ENCODE assay signal across 18 cellular contexts in genomic region chr4:173469622-173470021, GRCh38.
DNase-seq lines count a peak whose midpoint lies in the region; ATAC-seq and TF ChIP-seq lines count a peak whose summit lies in the region.
"Had no signal": no experiment of that assay in that cellular context is flagged by ENCODE, and none has a peak within 500 bp of the region (broad histone marks: within the 10 kb centered on the region; RNA-seq: fewer than 3 reads in every experiment).

No MANE protein-coding gene starts in this region.

- H2BK120ac ChIP-seq in trophoblast cell (ENCODE audit: insufficient read depth, low read length, poor library complexity): no peak overlapping the region

- no peaks in the 10 kb centered on the region for H3K79me2 ChIP-seq in trophoblast cell (ENCODE audit: control insufficient read depth, insufficient read depth, low read length, poor library complexity)

- H3K4me1 ChIP-seq in trophoblast cell (ENCODE audit: control insufficient read depth in 1 of 2, insufficient read depth in 2 of 2, low read length in 2 of 2): no peaks in the 10 kb centered on the region
- peaks cover 0 to 4% of the 10 kb centered on the region in 2 donors for H3K4me1 ChIP-seq in gastrocnemius medialis
- H3K4me1 ChIP-seq: BLaER1, Caco-2 had no signal

- H3K4me1 Mint-ChIP-seq in activated CD4-positive, alpha-beta T cell treated with anti-CD3 and anti-CD28 coated beads, Interleukin-2, amount 10 ng/mL, durations not matched to agents 24 days and 14 days: no peaks in the 10 kb centered on the region
- no peaks in the 10 kb centered on the region for H3K4me1 Mint-ChIP-seq in activated CD4-positive, alpha-beta T cell treated with anti-CD3 and anti-CD28 coated beads, Interleukin-2, amount 10 ng/mL, durations not matched to agents 7 days and 5 days
- H3K4me1 Mint-ChIP-seq: B cell; CD4-positive, CD25-positive, alpha-beta regulatory T cell had no signal

- H4K91ac ChIP-seq in trophoblast cell (ENCODE audit: low read depth, low read length): no peak overlapping the region

- no peaks in the 10 kb centered on the region for H3K36me3 Mint-ChIP-seq in activated CD4-positive, alpha-beta T cell treated with anti-CD3 and anti-CD28 coated beads, Interleukin-2, amount 10 ng/mL, durations not matched to agents 24 days and 14 days (ENCODE audit: low read depth)
- H3K36me3 Mint-ChIP-seq in activated CD4-positive, alpha-beta T cell treated with anti-CD3 and anti-CD28 coated beads, Interleukin-2, amount 10 ng/mL, durations not matched to agents 7 days and 5 days (ENCODE audit: low read depth): no peaks in the 10 kb centered on the region
- H3K36me3 Mint-ChIP-seq: CD4-positive, CD25-positive, alpha-beta regulatory T cell; CD8-positive, alpha-beta T cell had no signal

- intact Hi-C loops in activated CD4-positive, alpha-beta T cell treated with anti-CD3 and anti-CD28 coated beads, Interleukin-2, amount 10 ng/mL, durations not matched to agents 24 days and 14 days (cut with micrococcal nuclease): no loop called here
- intact Hi-C loops in gastrocnemius medialis (cut with DNase I; ENCODE audit: low total_unique reads): no loop called here

- H3K36me3 ChIP-seq in trophoblast cell (ENCODE audit: control insufficient read depth in 1 of 2, insufficient read depth in 2 of 2, low read length in 2 of 2): no peaks in the 10 kb centered on the region
- no peaks in the 10 kb centered on the region for H3K36me3 ChIP-seq in gastrocnemius medialis
- H3K36me3 ChIP-seq: BLaER1 had no signal

- no peak overlapping the region for H3K4me2 ChIP-seq in trophoblast cell (ENCODE audit: low read length)
- H3K4me2 ChIP-seq: BLaER1 had no signal

- no peak for TF ChIP-seq CTCF in gastrocnemius medialis (IDR thresholded peaks at IDR 0.05 in 4 of 5, conservative IDR thresholded peaks at IDR 0.05 in 1 of 5)

- no peaks in the 10 kb centered on the region for H3K9me3 Mint-ChIP-seq in activated CD4-positive, alpha-beta T cell treated with anti-CD3 and anti-CD28 coated beads, Interleukin-2, amount 10 ng/mL, durations not matched to agents 24 days and 14 days
- no peaks in the 10 kb centered on the region for H3K9me3 Mint-ChIP-seq in activated CD4-positive, alpha-beta T cell treated with anti-CD3 and anti-CD28 coated beads, Interleukin-2, amount 10 ng/mL, durations not matched to agents 7 days and 5 days
- H3K9me3 Mint-ChIP-seq: CD8-positive, alpha-beta T cell had no signal

- H2BK5ac ChIP-seq in trophoblast cell (ENCODE audit: low read depth, low read length, poor library complexity): no peak overlapping the region

- H3K14ac ChIP-seq in trophoblast cell (ENCODE audit: low read length): no peak overlapping the region

- H3K27me3 Mint-ChIP-seq in activated CD4-positive, alpha-beta T cell treated with anti-CD3 and anti-CD28 coated beads, Interleukin-2, amount 10 ng/mL, durations not matched to agents 24 days and 14 days: peaks cover 16% of the 10 kb centered on the region
- peaks cover 24% of the 10 kb centered on the region for H3K27me3 Mint-ChIP-seq in activated CD4-positive, alpha-beta T cell treated with anti-CD3 and anti-CD28 coated beads, Interleukin-2, amount 10 ng/mL, durations not matched to agents 7 days and 5 days

- CTCF ChIA-PET in activated CD4-positive, alpha-beta T cell treated with anti-CD3 and anti-CD28 coated beads, Interleukin-2, amount 10 ng/mL, durations not matched to agents 7 days and 5 days (lab: Charles Lee): no interaction called here

- H3K27ac ChIP-seq in trophoblast cell (ENCODE audit: low read depth, low read length): no peak overlapping the region
- no peak overlapping the region for H3K27ac ChIP-seq in gastrocnemius medialis
- H3K27ac ChIP-seq: 22Rv1, BLaER1, C4-2B, GM23248 had no signal

- H3K27ac Mint-ChIP-seq in activated CD4-positive, alpha-beta T cell treated with anti-CD3 and anti-CD28 coated beads, Interleukin-2, amount 10 ng/mL, durations not matched to agents 24 days and 14 days: no peak overlapping the region
- no peak overlapping the region for H3K27ac Mint-ChIP-seq in activated CD4-positive, alpha-beta T cell treated with anti-CD3 and anti-CD28 coated beads, Interleukin-2, amount 10 ng/mL, durations not matched to agents 7 days and 5 days
- H3K27ac Mint-ChIP-seq: B cell; CD4-positive, CD25-positive, alpha-beta regulatory T cell; CD8-positive, alpha-beta T cell had no signal

- no peak overlapping the region for H3K4ac ChIP-seq in trophoblast cell (ENCODE audit: low read depth, low read length)

- ATAC-seq in gastrocnemius medialis: no peak
- ATAC-seq: CD8-positive, alpha-beta T cell had no signal

- no peak overlapping the region for H2AK5ac ChIP-seq in trophoblast cell (ENCODE audit: low read length)

- no peaks in the 10 kb centered on the region for H3K79me1 ChIP-seq in trophoblast cell (ENCODE audit: low read length)

- no peak overlapping the region for H3K9ac ChIP-seq in trophoblast cell (ENCODE audit: low read length)
- H3K9ac ChIP-seq: BLaER1, GM23248 had no signal

- H2BK12ac ChIP-seq in trophoblast cell (ENCODE audit: low read length): no peak overlapping the region

- peak overlapping the region; percentile 46 for H3K23ac ChIP-seq in trophoblast cell (ENCODE audit: low read length)

- DNase-seq in activated CD4-positive, alpha-beta T cell treated with anti-CD3 and anti-CD28 coated beads, Interleukin-2, amount 10 ng/mL, durations not matched to agents 24 days and 14 days: peak; percentile 22
- DNase-seq in activated CD4-positive, alpha-beta T cell treated with anti-CD3 and anti-CD28 coated beads, Interleukin-2, amount 10 ng/mL, durations not matched to agents 7 days and 5 days: no peak
- DNase-seq in left kidney (ENCODE audit: low read depth, low spot score): peak; percentile 39
- DNase-seq in trophoblast cell: no peak
- DNase-seq in gastrocnemius medialis: no peak
- DNase-seq in NCI-H2081 (lab: John Stamatoyannopoulos, UW): no peak
- DNase-seq: Caco-2; CD4-positive, CD25-positive, alpha-beta regulatory T cell; CD8-positive, alpha-beta T cell; DMS153; DND-41; GM23248; H7; HCEC 1CT had no signal

- no peak overlapping the region for H3K18ac ChIP-seq in trophoblast cell (ENCODE audit: low read length)

- in situ Hi-C loops in gastrocnemius medialis (cut with MboI; ENCODE audit: low sequenced_read_pairs in 4 of 4): no loop called here

- no peak overlapping the region for H3K4me3 Mint-ChIP-seq in activated CD4-positive, alpha-beta T cell treated with anti-CD3 and anti-CD28 coated beads, Interleukin-2, amount 10 ng/mL, durations not matched to agents 24 days and 14 days
- H3K4me3 Mint-ChIP-seq in activated CD4-positive, alpha-beta T cell treated with anti-CD3 and anti-CD28 coated beads, Interleukin-2, amount 10 ng/mL, durations not matched to agents 7 days and 5 days: no peak overlapping the region
- H3K4me3 Mint-ChIP-seq: B cell; CD4-positive, CD25-positive, alpha-beta regulatory T cell; CD8-positive, alpha-beta T cell had no signal

- H4K8ac ChIP-seq in trophoblast cell (ENCODE audit: low read depth, low read length): no peak overlapping the region

- POLR2A ChIA-PET in activated CD4-positive, alpha-beta T cell treated with anti-CD3 and anti-CD28 coated beads, Interleukin-2, amount 10 ng/mL, durations not matched to agents 7 days and 5 days (lab: Charles Lee): no interaction called here

- H3K4me3 ChIP-seq in trophoblast cell (ENCODE audit: low read depth, low read length) (no peak overlapping the region), gastrocnemius medialis (no peak overlapping the region)
- H3K4me3 ChIP-seq: BLaER1, GM23248 had no signal

- H3K9me3 ChIP-seq in trophoblast cell (ENCODE audit: insufficient read depth, low read depth, low read length) (no peaks in the 10 kb centered on the region), gastrocnemius medialis (no peaks in the 10 kb centered on the region)
- H3K9me3 ChIP-seq: BLaER1, Caco-2 had no signal

- H2AFZ ChIP-seq in trophoblast cell (ENCODE audit: insufficient read depth, low read length, poor library complexity): no peak overlapping the region
- H2AFZ ChIP-seq: GM23248 had no signal

- H3K27me3 ChIP-seq in trophoblast cell (ENCODE audit: insufficient read depth, low read length): no peaks in the 10 kb centered on the region
- H3K27me3 ChIP-seq in gastrocnemius medialis: no peaks in the 10 kb centered on the region
- H3K27me3 ChIP-seq: BLaER1 had no signal

- H4K12ac ChIP-seq in trophoblast cell (ENCODE audit: low read depth, low read length): no peak overlapping the region

- no CpG with 5 or more reads among the region's 7 CpGs for WGBS in trophoblast cell (ENCODE audit: extremely low coverage, insufficient coverage, insufficient read length)

- no peak for TF ChIP-seq POLR2A in gastrocnemius medialis (IDR thresholded peaks at IDR 0.05)

Comparison
In these comparisons a context has a peak if more than half of its experiments do, and no peak if none do; other contexts are left out.
1. DNase-seq: peak in activated CD4-positive, alpha-beta T cell treated with anti-CD3 and anti-CD28 coated beads, Interleukin-2, amount 10 ng/mL, durations not matched to agents 24 days and 14 days (single experiment) and left kidney (single experiment); none in activated CD4-positive, alpha-beta T cell treated with anti-CD3 and anti-CD28 coated beads, Interleukin-2, amount 10 ng/mL, durations not matched to agents 7 days and 5 days (single experiment), trophoblast cell (0 of 2), gastrocnemius medialis (0 of 2) and NCI-H2081 (0 of 2).